8 cellular contexts compared by ENCODE assay signal in the genomic region with DNA sequence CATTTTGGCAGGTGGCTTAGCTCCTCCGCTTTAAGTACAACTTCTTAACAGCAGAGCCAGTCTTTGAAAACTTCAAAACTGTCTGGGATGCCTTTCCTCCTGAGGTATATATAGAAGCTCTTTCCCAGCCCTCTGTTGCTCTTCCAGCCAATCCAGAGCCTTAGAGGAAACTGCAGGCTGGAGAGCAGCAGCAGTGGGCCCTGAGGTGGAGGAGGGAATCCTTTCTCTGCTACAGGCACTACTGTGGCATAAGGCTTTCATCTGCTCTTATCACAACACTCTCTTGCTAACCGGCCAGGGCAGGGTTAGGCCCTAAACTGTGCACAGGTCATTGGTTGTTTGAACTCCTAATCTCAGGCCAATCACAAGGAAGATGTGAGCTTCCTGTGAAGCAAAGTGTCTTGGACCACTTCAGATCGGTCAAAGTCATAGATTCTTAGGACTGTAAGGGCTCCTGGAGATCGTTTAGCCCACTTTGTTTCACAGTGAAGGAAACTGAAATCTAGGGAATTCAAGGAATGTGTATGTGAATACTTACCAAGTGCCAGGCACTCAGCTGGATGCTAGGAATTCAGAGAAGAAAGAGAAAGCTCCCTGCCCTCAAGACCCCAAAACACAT. TPM values are rescaled to one million over a fixed set of nuclear protein-coding genes. Genes with fewer than 3 reads are reported as not detected.
DNase-seq lines count a peak whose midpoint lies in the region; ATAC-seq and TF ChIP-seq lines count a peak whose summit lies in the region.

A gene with protein sequence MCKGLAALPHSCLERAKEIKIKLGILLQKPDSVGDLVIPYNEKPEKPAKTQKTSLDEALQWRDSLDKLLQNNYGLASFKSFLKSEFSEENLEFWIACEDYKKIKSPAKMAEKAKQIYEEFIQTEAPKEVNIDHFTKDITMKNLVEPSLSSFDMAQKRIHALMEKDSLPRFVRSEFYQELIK (minus strand): TSS at position 84 of the 619 bp plus-strand sequence. CDS start 81 bp downstream, at position 3.

- no peak for TF ChIP-seq POLR2A in spleen (IDR thresholded peaks at IDR 0.05)

- H3K4me1 Mint-ChIP-seq in HFFc6 (ENCODE audit: low read depth): peaks cover 43% of the 10 kb centered on the region

- H3K36me3 Mint-ChIP-seq in HFFc6 (ENCODE audit: low read depth): no peaks in the 10 kb centered on the region

- H3K27me3 Mint-ChIP-seq in HFFc6 (ENCODE audit: insufficient read depth): no peaks in the 10 kb centered on the region

- TF ChIP-seq CTCF in HFFc6 (IDR thresholded peaks at IDR 0.05) (no peak), dorsolateral prefrontal cortex (IDR thresholded peaks at IDR 0.05 in 54 of 56, conservative IDR thresholded peaks at IDR 0.05 in 2 of 56; ENCODE audit: low read depth in 1 of 56, partially characterized antibody in 56 of 56) (no peak), spleen (IDR thresholded peaks at IDR 0.05 in 8 of 11, conservative IDR thresholded peaks at IDR 0.05 in 3 of 11) (no peak)

- H3K27me3 ChIP-seq in dorsolateral prefrontal cortex: no peaks in the 10 kb centered on the region
- H3K27me3 ChIP-seq in spleen (replicated peaks in 1 of 7): no peaks in the 10 kb centered on the region

- no peaks in the 10 kb centered on the region for H3K4me1 ChIP-seq in spleen

- intact Hi-C loops in dorsolateral prefrontal cortex (cut with DNase I): no loop called here
- intact Hi-C loops in spleen (cut with DNase I; ENCODE audit: low total_unique reads): no loop called here

- H3K36me3 ChIP-seq in spleen: no peaks in the 10 kb centered on the region

- DNase-seq in HFFc6 (no peak), dorsolateral prefrontal cortex (no peak), kidney tubule cell (ENCODE audit: low spot score) (peak; percentile 30), spleen (no peak), NCI-H345 treated with DMSO at 0.1 percent for 48 hours (lab: John Stamatoyannopoulos, UW; ENCODE audit: unreplicated experiment) (no peak), putamen (ENCODE audit: low spot score) (no peak)

- peak within 1 kb of the TSS in 44 of 59 donors; percentile 0 to 56 (median 28) for H3K4me3 ChIP-seq in dorsolateral prefrontal cortex
- H3K4me3 ChIP-seq in spleen: peak within 1 kb of the TSS in 2 of 8 donors; percentile 5 to 11

- WGBS in spleen, 5 donors: 61 to 75% (median 71%) methylated on average over 4 of the region's 4 CpGs

- H3K27ac ChIP-seq in dorsolateral prefrontal cortex: peak within 1 kb of the TSS in 17 of 59 donors; percentile 4 to 62 (median 17)
- H3K27ac ChIP-seq in spleen: no peak within 1 kb of the TSS

- peak within 1 kb of the TSS; percentile 38 for H3K4me3 Mint-ChIP-seq in HFFc6

- H3K9me3 Mint-ChIP-seq in HFFc6: no peaks in the 10 kb centered on the region

- peak within 1 kb of the TSS; percentile 80 for H3K27ac Mint-ChIP-seq in HFFc6

- no peaks in the 10 kb centered on the region for H3K9me3 ChIP-seq in spleen

- ATAC-seq in HG03442 (IDR thresholded peaks at IDR 0.05; ENCODE audit: unreplicated experiment) (no peak), HG03097 (IDR thresholded peaks at IDR 0.05; ENCODE audit: low FRiP score, unreplicated experiment) (no peak)

RNA-seq across cellular contexts. Expression of the gene that starts here (rescaled TPM):
- total RNA-seq in HFFc6 (2021; fragmentation: NEBNext Ultra II Directional; extraction: Animal tissue kit (Norgen Biotek cat#: 25700)): 1 to 10 TPM; 3.2 to 7.8 (median 4.6) TPM
- total RNA-seq in dorsolateral prefrontal cortex (100 to 1,000 TPM in 110 of 120 experiments, 10 to 100 TPM in 10; 83.0 to 285 (median 140) TPM), spleen (100 to 1,000 TPM in 1 of 7 donors, 10 to 100 TPM in 5, 1 to 10 TPM in 1; 8.6 to 150 (median 32.4) TPM)
- polyA plus RNA-seq in spleen: 1 to 10 TPM; 3.1 to 10.0 (median 6.5) TPM
